Comparison of ENCODE assay signal across 27 cellular contexts in the genomic region with DNA sequence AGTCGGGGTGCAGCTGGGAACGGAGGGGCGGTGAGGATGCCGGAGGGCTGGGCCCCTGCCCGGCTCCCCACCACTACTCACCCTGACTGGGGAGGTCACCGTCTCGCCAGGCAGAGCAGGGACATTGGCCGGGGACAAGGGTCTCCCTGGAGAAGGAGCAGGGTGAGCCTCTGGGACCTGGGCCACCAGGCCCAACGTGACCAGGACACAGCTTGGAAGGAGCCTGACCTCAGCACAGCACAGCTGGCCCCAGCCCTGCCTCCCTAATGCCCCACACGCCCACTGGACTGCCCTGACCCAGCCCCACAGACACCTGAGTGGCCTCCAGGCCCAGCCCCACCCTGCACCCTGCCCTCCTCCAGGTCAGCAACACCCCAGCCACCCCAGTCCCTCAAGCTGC.
"Had no signal": no experiment of that assay in that cellular context is flagged by ENCODE, and none has a peak within 500 bp of the region (broad histone marks: within the 10 kb centered on the region; RNA-seq: fewer than 3 reads in every experiment).

No MANE protein-coding gene starts in this region.

- DNase-seq: naive thymus-derived CD4-positive, alpha-beta T cell; natural killer cell; occipital lobe; ovary; posterior cingulate gyrus; psoas muscle; right cardiac atrium; right lobe of liver; sigmoid colon; small intestine; stimulated activated CD4-positive, alpha-beta T cell treated with anti-CD3 and anti-CD28 coated beads, Interleukin-15, amount 100 ng/mL, for 24 hours; stimulated activated CD4-positive, alpha-beta T cell treated with anti-CD3 and anti-CD28 coated beads, Interleukin-2, amount 100 ng/mL, for 24 hours; stimulated activated CD4-positive, alpha-beta T cell treated with anti-CD3 and anti-CD28 coated beads, Interleukin-2, amount 100 ng/mL, for 48 hours; stimulated activated CD4-positive, alpha-beta T cell treated with anti-CD3 and anti-CD28 coated beads, Interleukin-4, amount 100 ng/mL, for 24 hours; stimulated activated naive B cell treated with anti-CD40 and anti-IgM and Interleukin-4, amounts not matched to agents 10 μg/mL and 1 μg/mL and 100 μg/mL, for 72 hours; stimulated activated naive CD4-positive, alpha-beta T cell treated with Interleukin-2 at 50 U/mL for 16 hours; stomach; thyroid gland; trophoblast cell had no signal

- H3K36me3 ChIP-seq: ovary, thyroid gland had no signal

- H3K27ac Mint-ChIP-seq: natural killer cell; nephron; progenitor cell of endocrine pancreas; stimulated activated effector memory CD8-positive, alpha-beta T cell treated with anti-CD3 and anti-CD28 coated beads, Interleukin-12 subunit alpha, Interleukin-12 subunit beta, amount 100 ng/mL, for 72 hours; stimulated activated naive B cell treated with anti-CD40 and anti-IgM and Interleukin-4, amounts not matched to agents 10 μg/mL and 1 μg/mL and 100 μg/mL, for 72 hours had no signal

- H3K27me3 Mint-ChIP-seq: naive thymus-derived CD4-positive, alpha-beta T cell; progenitor cell of endocrine pancreas had no signal

- H3K27ac ChIP-seq: ovary, parathyroid adenoma, psoas muscle, right lobe of liver, sigmoid colon, stomach, thoracic aorta, thyroid gland, tibial nerve, upper lobe of left lung, vagina had no signal

- H3K9me3 ChIP-seq: ovary, psoas muscle, right lobe of liver, sigmoid colon, stomach, thoracic aorta, thyroid gland, tibial nerve, upper lobe of left lung, vagina had no signal

- H3K4me3 Mint-ChIP-seq: naive thymus-derived CD4-positive, alpha-beta T cell; natural killer cell; nephron; stimulated activated effector memory CD8-positive, alpha-beta T cell treated with anti-CD3 and anti-CD28 coated beads, Interleukin-12 subunit alpha, Interleukin-12 subunit beta, amount 100 ng/mL, for 72 hours; stimulated activated naive B cell treated with anti-CD40 and anti-IgM and Interleukin-4, amounts not matched to agents 10 μg/mL and 1 μg/mL and 100 μg/mL, for 72 hours had no signal

- H3K4me3 ChIP-seq: ovary, psoas muscle, right lobe of liver, sigmoid colon, stomach, thoracic aorta, thyroid gland, tibial nerve, upper lobe of left lung, vagina had no signal

- H3K27me3 ChIP-seq: ovary, right lobe of liver, sigmoid colon, stomach, thyroid gland, tibial nerve, upper lobe of left lung, vagina had no signal

- H3K9ac ChIP-seq: parathyroid adenoma had no signal

- H3K36me3 Mint-ChIP-seq: naive thymus-derived CD4-positive, alpha-beta T cell; natural killer cell; stimulated activated effector memory CD8-positive, alpha-beta T cell treated with anti-CD3 and anti-CD28 coated beads, Interleukin-12 subunit alpha, Interleukin-12 subunit beta, amount 100 ng/mL, for 72 hours; stimulated activated naive B cell treated with anti-CD40 and anti-IgM and Interleukin-4, amounts not matched to agents 10 μg/mL and 1 μg/mL and 100 μg/mL, for 72 hours had no signal

- H3K79me2 ChIP-seq: parathyroid adenoma had no signal

- H3K4me1 ChIP-seq: parathyroid adenoma, psoas muscle, right lobe of liver, sigmoid colon, stomach, thyroid gland, upper lobe of left lung, vagina had no signal

- H3K9me3 Mint-ChIP-seq: natural killer cell; nephron; stimulated activated effector memory CD8-positive, alpha-beta T cell treated with anti-CD3 and anti-CD28 coated beads, Interleukin-12 subunit alpha, Interleukin-12 subunit beta, amount 100 ng/mL, for 72 hours; stimulated activated naive B cell treated with anti-CD40 and anti-IgM and Interleukin-4, amounts not matched to agents 10 μg/mL and 1 μg/mL and 100 μg/mL, for 72 hours had no signal

- H2AFZ ChIP-seq: parathyroid adenoma had no signal

- ATAC-seq: naive thymus-derived CD4-positive, alpha-beta T cell; natural killer cell; right cardiac atrium; right lobe of liver; stimulated activated effector memory CD8-positive, alpha-beta T cell treated with anti-CD3 and anti-CD28 coated beads, Interleukin-12 subunit alpha, Interleukin-12 subunit beta, amount 100 ng/mL, for 72 hours; stimulated activated naive B cell treated with anti-CD40 and anti-IgM and Interleukin-4, amounts not matched to agents 10 μg/mL and 1 μg/mL and 100 μg/mL, for 72 hours had no signal

- H3K4me1 Mint-ChIP-seq: naive thymus-derived CD4-positive, alpha-beta T cell; natural killer cell; nephron; stimulated activated effector memory CD8-positive, alpha-beta T cell treated with anti-CD3 and anti-CD28 coated beads, Interleukin-12 subunit alpha, Interleukin-12 subunit beta, amount 100 ng/mL, for 72 hours; stimulated activated naive B cell treated with anti-CD40 and anti-IgM and Interleukin-4, amounts not matched to agents 10 μg/mL and 1 μg/mL and 100 μg/mL, for 72 hours had no signal
